In genomic region chr12:65169311-65170244, GRCh38 we compare ENCODE assay signal across 1 cellular context.
TF ChIP-seq lines count a peak whose summit lies in the region.

TSS of gene LEMD3 (plus strand) at chr12:65169583. CDS start at chr12:65169597, 14 bp downstream.

TF ChIP-seq in WTC11, 78 proteins besides CTCF, POLR2A, EP300 and RAD21 (continued from another document and continues in another):
- 0 out of 2 replicates have a peak, but pooled peaks have one; percentile 24 for TF ChIP-seq ZNF532 (CRISPR knock-in tag; IDR thresholded peaks at IDR 0.05; ENCODE audit: borderline replicate concordance)
- peak; percentile 94 for TF ChIP-seq ZNF219 (CRISPR knock-in tag; IDR thresholded peaks at IDR 0.05; ENCODE audit: borderline replicate concordance)
- TF ChIP-seq ELF4 (CRISPR knock-in tag; IDR thresholded peaks at IDR 0.05; ENCODE audit: low read depth), result peak; percentile 99
- TF ChIP-seq SOX15 (CRISPR knock-in tag; IDR thresholded peaks at IDR 0.05), result no peak
- peak; percentile 94 for TF ChIP-seq USF1 (CRISPR knock-in tag; IDR thresholded peaks at IDR 0.05)
- no peak for TF ChIP-seq MXD4 (CRISPR knock-in tag; IDR thresholded peaks at IDR 0.05; ENCODE audit: borderline replicate concordance)
- peak; percentile 90 for TF ChIP-seq ZNF121 (CRISPR knock-in tag; IDR thresholded peaks at IDR 0.05)
- TF ChIP-seq ZNF263 (CRISPR knock-in tag; IDR thresholded peaks at IDR 0.05; ENCODE audit: low read depth), result peak; percentile 87
- TF ChIP-seq FOXP1 (CRISPR knock-in tag; IDR thresholded peaks at IDR 0.05; ENCODE audit: borderline replicate concordance), result peak; percentile 100
- TF ChIP-seq RORB (CRISPR knock-in tag; IDR thresholded peaks at IDR 0.05), result no peak
- TF ChIP-seq ZNF232 (CRISPR knock-in tag; IDR thresholded peaks at IDR 0.05), result peak; percentile 100
- TF ChIP-seq MLX (CRISPR knock-in tag; IDR thresholded peaks at IDR 0.05), result peak; percentile 97; the same call in 1 of the 2 replicates
- no peak for TF ChIP-seq ZNF416 (CRISPR knock-in tag; IDR thresholded peaks at IDR 0.05)
- TF ChIP-seq ZNF423 (CRISPR knock-in tag; IDR thresholded peaks at IDR 0.05), result no peak
- TF ChIP-seq NR3C1 (CRISPR knock-in tag; conservative IDR thresholded peaks at IDR 0.05; ENCODE audit: low read depth), result peak; percentile 98
- TF ChIP-seq AR (CRISPR knock-in tag; IDR thresholded peaks at IDR 0.05), result no peak
- TF ChIP-seq HMGXB4 (CRISPR knock-in tag; IDR thresholded peaks at IDR 0.05), result peak; percentile 96
- peak; percentile 98 for TF ChIP-seq ATF3 (CRISPR knock-in tag; conservative IDR thresholded peaks at IDR 0.05)
- TF ChIP-seq CREM (CRISPR knock-in tag; IDR thresholded peaks at IDR 0.05), result peak; percentile 97
- TF ChIP-seq MAX (CRISPR knock-in tag; IDR thresholded peaks at IDR 0.05), result peak; percentile 100
- TF ChIP-seq RELA (CRISPR knock-in tag; IDR thresholded peaks at IDR 0.05; ENCODE audit: borderline replicate concordance), result peak; percentile 99
- TF ChIP-seq ERG (CRISPR knock-in tag; IDR thresholded peaks at IDR 0.05), result no peak
- TF ChIP-seq ARID4B (CRISPR knock-in tag; IDR thresholded peaks at IDR 0.05; ENCODE audit: borderline replicate concordance), result peak; percentile 99
- peak; percentile 97 for TF ChIP-seq E2F4 (CRISPR knock-in tag; IDR thresholded peaks at IDR 0.05; ENCODE audit: borderline replicate concordance, low read depth)
- peak; percentile 62; the same call in 1 of the 2 replicates for TF ChIP-seq FOXJ3 (CRISPR knock-in tag; IDR thresholded peaks at IDR 0.05; ENCODE audit: borderline replicate concordance)
- peak; percentile 98 for TF ChIP-seq MYBL2 (CRISPR knock-in tag; IDR thresholded peaks at IDR 0.05)
- no peak for TF ChIP-seq ZSCAN18 (CRISPR knock-in tag; IDR thresholded peaks at IDR 0.05)
- TF ChIP-seq GRHL2 (CRISPR knock-in tag; IDR thresholded peaks at IDR 0.05; ENCODE audit: insufficient replicate concordance, severe bottlenecking), result no peak
- peak; percentile 100 for TF ChIP-seq FOXP4 (CRISPR knock-in tag; IDR thresholded peaks at IDR 0.05)
